16 cellular contexts compared by ENCODE assay signal in genomic region chr12:93704625-93705024, GRCh38.
"Had no signal": no experiment of that assay in that cellular context is flagged by ENCODE, and none has a peak within 500 bp of the region (broad histone marks: within the 10 kb centered on the region; RNA-seq: fewer than 3 reads in every experiment).

No MANE protein-coding gene starts in this region.

- H3K4me3 ChIP-seq: psoas muscle had no signal

- H3K27me3 Mint-ChIP-seq: activated naive CD8-positive, alpha-beta T cell; activated T-cell treated with anti-CD3 and anti-CD28 coated beads, Interleukin-2, amount 50 U/mL, for 24 hours; dendritic cell treated with granulocyte-macrophage colony-stimulating factor and Interleukin-4, amounts not matched to agents 40 ng/mL and 50 ng/mL, for 4 days; memory B cell; stimulated activated naive CD8-positive, alpha-beta T cell treated with anti-CD3 and anti-CD28 coated beads, Interleukin-15, Interleukin-2, amounts not matched to agents 100 ng/mL and 50 ng/mL, for 24 hours; T-helper 17 cell had no signal

- H3K4me1 Mint-ChIP-seq: nephron had no signal

- H3K27ac ChIP-seq: psoas muscle had no signal

- H3K4me3 Mint-ChIP-seq: activated naive CD8-positive, alpha-beta T cell; activated T-cell treated with anti-CD3 and anti-CD28 coated beads, Interleukin-2, amount 50 U/mL, for 24 hours; dendritic cell treated with granulocyte-macrophage colony-stimulating factor and Interleukin-4, amounts not matched to agents 40 ng/mL and 50 ng/mL, for 4 days; memory B cell; nephron; stimulated activated naive CD8-positive, alpha-beta T cell treated with anti-CD3 and anti-CD28 coated beads, Interleukin-15, Interleukin-2, amounts not matched to agents 100 ng/mL and 50 ng/mL, for 24 hours; T-helper 17 cell had no signal

- DNase-seq: activated CD4-positive, alpha-beta T cell treated with anti-CD3 and anti-CD28 coated beads, Interleukin-2, amount 50 U/mL, for 1 hour; activated effector memory CD4-positive, alpha-beta T cell treated with Interleukin-2 at 50 U/mL for 16 hours; activated T-cell treated with anti-CD3 and anti-CD28 coated beads, Interleukin-2, amount 50 U/mL, for 24 hours; amygdala; cerebellar nuclear complex; erythroblast; occipital lobe; psoas muscle; stimulated activated CD4-positive, alpha-beta T cell treated with anti-CD3 and anti-CD28 coated beads, Interleukin-12 subunit alpha, Interleukin-12 subunit beta, amount 100 ng/mL, for 4 hours; T-helper 17 cell had no signal

- H3K27ac Mint-ChIP-seq: activated naive CD8-positive, alpha-beta T cell; activated T-cell treated with anti-CD3 and anti-CD28 coated beads, Interleukin-2, amount 50 U/mL, for 24 hours; dendritic cell treated with granulocyte-macrophage colony-stimulating factor and Interleukin-4, amounts not matched to agents 40 ng/mL and 50 ng/mL, for 4 days; memory B cell; nephron; stimulated activated naive CD8-positive, alpha-beta T cell treated with anti-CD3 and anti-CD28 coated beads, Interleukin-15, Interleukin-2, amounts not matched to agents 100 ng/mL and 50 ng/mL, for 24 hours; T-helper 17 cell had no signal

- ATAC-seq: left lobe of liver, psoas muscle, T-helper 17 cell had no signal
